ENCODE assay signal across 8 cellular contexts in the genomic region with DNA sequence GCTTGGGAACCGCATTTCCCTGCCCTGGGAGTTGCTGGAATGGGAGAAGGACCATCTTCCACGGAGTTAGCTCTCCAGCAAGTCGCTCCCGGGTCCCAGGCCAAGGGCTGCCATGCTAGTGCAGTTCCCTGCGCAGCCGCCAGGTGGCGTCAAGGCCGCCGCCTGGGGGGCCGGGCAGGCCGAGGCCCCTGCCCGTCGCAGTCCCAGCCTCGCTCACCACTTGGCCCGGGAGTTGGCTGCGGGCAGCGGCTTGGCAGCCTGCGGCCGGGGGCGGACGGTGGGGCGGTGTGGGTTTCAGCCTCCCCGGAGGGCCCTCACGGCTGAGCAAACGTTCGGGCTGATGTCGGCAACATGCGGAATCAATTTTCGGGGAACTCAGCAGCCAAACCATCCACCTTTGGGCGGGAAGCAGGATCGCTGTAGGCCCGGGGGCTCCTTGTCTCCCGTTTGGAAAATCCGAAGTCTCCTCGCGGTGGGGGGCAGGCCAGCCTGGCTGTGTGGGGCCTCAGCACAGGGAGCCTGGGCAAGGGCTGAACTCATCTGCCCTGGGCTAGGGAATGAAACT.
DNase-seq lines count a peak whose midpoint lies in the region; ATAC-seq and TF ChIP-seq lines count a peak whose summit lies in the region.

No MANE protein-coding gene starts in this region.

- no peaks in the 10 kb centered on the region for H3K9me2 ChIP-seq in DOHH2 (replicated peaks; ENCODE audit: control insufficient read depth, low read length)

- no peaks in the 10 kb centered on the region for H3K4me1 Mint-ChIP-seq in stimulated activated naive CD8-positive, alpha-beta T cell treated with anti-CD3 and anti-CD28 coated beads, Interleukin-15, amount 100 ng/mL, for 72 hours

- H3K27me3 Mint-ChIP-seq in stimulated activated naive CD8-positive, alpha-beta T cell treated with anti-CD3 and anti-CD28 coated beads, Interleukin-15, amount 100 ng/mL, for 72 hours: no peaks in the 10 kb centered on the region

- no peak overlapping the region for H3K4me3 Mint-ChIP-seq in stimulated activated naive CD8-positive, alpha-beta T cell treated with anti-CD3 and anti-CD28 coated beads, Interleukin-15, amount 100 ng/mL, for 72 hours

- peak; percentile 70 for TF ChIP-seq CTCF in DOHH2 (IDR thresholded peaks at IDR 0.05; ENCODE audit: low read depth, low read length, poor library complexity, severe bottlenecking)
- TF ChIP-seq CTCF in WERI-Rb-1 (IDR thresholded peaks at IDR 0.05; ENCODE audit: low read depth, low read length): peak; percentile 59

- intact Hi-C loops in left ventricle myocardium superior (cut with micrococcal nuclease): no loop called here

- H3K9me3 ChIP-seq in DOHH2 (ENCODE audit: control insufficient read depth, insufficient read depth, low read length) (no peaks in the 10 kb centered on the region; the same call in 1 of the 2 replicates), WERI-Rb-1 (ENCODE audit: severe bottlenecking) (no peaks in the 10 kb centered on the region)

- H3K27me3 ChIP-seq in DOHH2 (ENCODE audit: control insufficient read depth, low read length): no peaks in the 10 kb centered on the region
- no peaks in the 10 kb centered on the region for H3K27me3 ChIP-seq in WERI-Rb-1 (ENCODE audit: insufficient read depth, low read depth, severe bottlenecking)

- ATAC-seq in GM21786 (IDR thresholded peaks at IDR 0.05; ENCODE audit: unreplicated experiment) (peak; percentile 43), left ventricle myocardium superior (peak; percentile 85)
- peak; percentile 33 for ATAC-seq in stimulated activated naive CD8-positive, alpha-beta T cell treated with anti-CD3 and anti-CD28 coated beads, Interleukin-15, amount 100 ng/mL, for 72 hours

- H3K4me2 ChIP-seq in DOHH2 (ENCODE audit: low read length): no peak overlapping the region

- H3K36me3 ChIP-seq in DOHH2 (ENCODE audit: control insufficient read depth, low read length) (no peaks in the 10 kb centered on the region), WERI-Rb-1 (no peaks in the 10 kb centered on the region)

- H3K79me2 ChIP-seq in DOHH2 (ENCODE audit: control insufficient read depth, low read length): no peaks in the 10 kb centered on the region

- H3K27ac ChIP-seq in DOHH2 (ENCODE audit: low read depth, low read length) (no peak overlapping the region), WERI-Rb-1 (no peak overlapping the region)

- no peaks in the 10 kb centered on the region for H3K4me1 ChIP-seq in DOHH2 (ENCODE audit: control insufficient read depth, low read length)

- H4K20me1 ChIP-seq in DOHH2 (ENCODE audit: control insufficient read depth, insufficient read depth, low read depth, low read length): no peaks in the 10 kb centered on the region

- no peaks in the 10 kb centered on the region for H3K9me3 Mint-ChIP-seq in stimulated activated naive CD8-positive, alpha-beta T cell treated with anti-CD3 and anti-CD28 coated beads, Interleukin-15, amount 100 ng/mL, for 72 hours

- H3K4me3 ChIP-seq in DOHH2 (ENCODE audit: low read length) (no peak overlapping the region), WERI-Rb-1 (ENCODE audit: low read depth, low read length) (no peak overlapping the region)

- DNase-seq in WERI-Rb-1 (no peak), left ventricle myocardium superior (peak; percentile 66), NCI-H2196 treated with DMSO at 0.1 percent for 48 hours (lab: John Stamatoyannopoulos, UW; ENCODE audit: unreplicated experiment) (no peak), NCI-H774 (lab: John Stamatoyannopoulos, UW) (no peak), SIG-M5 treated with dmso at 0.1 percent for 504 hours (lab: John Stamatoyannopoulos, UW; ENCODE audit: unreplicated experiment) (no peak)
- peak; percentile 18 to 26 for DNase-seq in stimulated activated naive CD8-positive, alpha-beta T cell treated with anti-CD3 and anti-CD28 coated beads, Interleukin-15, amount 100 ng/mL, for 72 hours

- H3K27ac Mint-ChIP-seq in stimulated activated naive CD8-positive, alpha-beta T cell treated with anti-CD3 and anti-CD28 coated beads, Interleukin-15, amount 100 ng/mL, for 72 hours: no peak overlapping the region

- H3F3A ChIP-seq in DOHH2 (ENCODE audit: control insufficient read depth, insufficient read depth): no peaks in the 10 kb centered on the region

Comparison
In these comparisons a context has a peak if more than half of its experiments do, and no peak if none do; other contexts are left out.
1. ATAC-seq: peak in every context shown above with its lines; median percentile 85 in left ventricle myocardium superior; 43 in GM21786; 33 in stimulated activated naive CD8-positive, alpha-beta T cell treated with anti-CD3 and anti-CD28 coated beads, Interleukin-15, amount 100 ng/mL, for 72 hours.
2. DNase-seq: peak in left ventricle myocardium superior (single experiment) and stimulated activated naive CD8-positive, alpha-beta T cell treated with anti-CD3 and anti-CD28 coated beads, Interleukin-15, amount 100 ng/mL, for 72 hours (2 of 2); none in WERI-Rb-1 (single experiment), NCI-H2196 treated with DMSO at 0.1 percent for 48 hours (single experiment), NCI-H774 (single experiment) and SIG-M5 treated with dmso at 0.1 percent for 504 hours (single experiment).